Comparison of ENCODE assay signal across 13 cellular contexts in the genomic region with DNA sequence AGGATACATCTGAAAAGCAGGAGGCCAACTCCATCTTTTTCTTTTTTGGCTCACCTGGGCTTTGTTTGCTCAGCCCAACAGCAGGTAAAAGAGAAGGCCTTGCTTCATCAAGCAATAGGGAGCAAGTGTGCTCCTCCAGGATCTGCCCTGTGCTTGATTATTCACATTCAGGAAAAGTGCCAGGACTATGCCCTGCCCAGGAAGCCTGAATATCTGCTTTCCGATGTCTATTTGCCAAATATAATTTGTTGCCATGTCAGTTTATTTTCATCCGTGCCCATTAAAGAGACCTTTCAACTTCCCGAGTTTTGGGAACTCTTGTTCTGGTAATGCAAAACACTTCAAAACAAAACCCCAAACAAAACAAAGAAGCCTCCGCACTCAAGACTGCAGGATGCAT.
DNase-seq lines count a peak whose midpoint lies in the region; ATAC-seq and TF ChIP-seq lines count a peak whose summit lies in the region.
"Had no signal": no experiment of that assay in that cellular context is flagged by ENCODE, and none has a peak within 500 bp of the region (broad histone marks: within the 10 kb centered on the region; RNA-seq: fewer than 3 reads in every experiment).

No MANE protein-coding gene starts in this region.

- no peak overlapping the region for H3K4me3 Mint-ChIP-seq in activated T-cell treated with anti-CD3 and anti-CD28 coated beads, Interleukin-2, amount 50 U/mL, for 72 hours
- no peak overlapping the region for H3K4me3 Mint-ChIP-seq in activated T-cell treated with anti-CD3 and anti-CD28 coated beads, Interleukin-2, amount 50 U/mL, for 4 hours
- H3K4me3 Mint-ChIP-seq in immature natural killer cell: peak overlapping the region; percentile 26 to 66 (median 42)
- H3K4me3 Mint-ChIP-seq: activated B cell treated with CpG ODN at 0.5 μM for 24 hours had no signal

- DNase-seq in activated T-cell treated with anti-CD3 and anti-CD28 coated beads, Interleukin-2, amount 50 U/mL, for 72 hours: no peak
- DNase-seq in activated T-cell treated with anti-CD3 and anti-CD28 coated beads, Interleukin-2, amount 50 U/mL, for 4 hours: no peak
- peak; percentile 7 for DNase-seq in RWPE1 (ENCODE audit: low spot score)
- no peak for DNase-seq in immature natural killer cell
- DNase-seq in transverse colon: no peak
- no peak for DNase-seq in iPS-NIHi11 (ENCODE audit: low spot score)
- no peak for DNase-seq in stimulated activated CD4-positive, alpha-beta T cell treated with anti-CD3 and anti-CD28 coated beads, Interleukin-12 subunit alpha, Interleukin-12 subunit beta, amount 100 ng/mL, for 4 hours
- DNase-seq: activated B cell treated with CpG ODN at 0.5 μM for 24 hours, DMS53, NCI-H1694 treated with DMSO at 0.1 percent for 48 hours, occipital lobe, testis had no signal

- H3K27me3 ChIP-seq in transverse colon: no peaks in the 10 kb centered on the region
- H3K27me3 ChIP-seq: testis had no signal

- POLR2A ChIA-PET in RWPE1 (lab: Yijun Ruan, JAX; ENCODE audit: low non-redundant PET): no interaction called here

- H3K27ac ChIP-seq in RWPE1 (no peak overlapping the region), transverse colon (peak overlapping the region; percentile 5 to 41 (median 22))
- H3K27ac ChIP-seq: testis had no signal

- peaks cover 6 to 68% (median 32%) of the 10 kb centered on the region in 4 donors for H3K4me1 ChIP-seq in transverse colon

- no peak overlapping the region for H3K4me3 ChIP-seq in transverse colon
- H3K4me3 ChIP-seq: testis had no signal

- TF ChIP-seq CTCF in RWPE1 (conservative IDR thresholded peaks at IDR 0.05; ENCODE audit: low read depth): no peak
- TF ChIP-seq CTCF in transverse colon (IDR thresholded peaks at IDR 0.05): no peak

- peak overlapping the region; percentile 42 for H3K27ac Mint-ChIP-seq in activated T-cell treated with anti-CD3 and anti-CD28 coated beads, Interleukin-2, amount 50 U/mL, for 72 hours
- H3K27ac Mint-ChIP-seq in immature natural killer cell: peak overlapping the region; percentile 88 to 95 (median 90)
- H3K27ac Mint-ChIP-seq: activated B cell treated with CpG ODN at 0.5 μM for 24 hours had no signal

- H3K27me3 Mint-ChIP-seq in activated T-cell treated with anti-CD3 and anti-CD28 coated beads, Interleukin-2, amount 50 U/mL, for 72 hours (ENCODE audit: low read depth): no peaks in the 10 kb centered on the region
- no peaks in the 10 kb centered on the region for H3K27me3 Mint-ChIP-seq in activated T-cell treated with anti-CD3 and anti-CD28 coated beads, Interleukin-2, amount 50 U/mL, for 4 hours (ENCODE audit: low read depth)
- peaks cover 16 to 48% (median 29%) of the 10 kb centered on the region in 3 donors for H3K27me3 Mint-ChIP-seq in immature natural killer cell (ENCODE audit: low read depth in 3 of 3)

- intact Hi-C loops in transverse colon (cut with DNase I; ENCODE audit: low total_unique reads): no loop called here

- CTCF ChIA-PET in RWPE1 (lab: Yijun Ruan, JAX): no interaction called here

- TF ChIP-seq EP300 in transverse colon (IDR thresholded peaks at IDR 0.05; ENCODE audit: low read depth): no peak

- H3K36me3 Mint-ChIP-seq in activated T-cell treated with anti-CD3 and anti-CD28 coated beads, Interleukin-2, amount 50 U/mL, for 72 hours (ENCODE audit: insufficient read depth in 2 of 2): peaks cover 0 to 1% of the 10 kb centered on the region in 2 donors
- peaks cover 23% of the 10 kb centered on the region for H3K36me3 Mint-ChIP-seq in activated T-cell treated with anti-CD3 and anti-CD28 coated beads, Interleukin-2, amount 50 U/mL, for 4 hours (ENCODE audit: insufficient read depth)
- peaks cover 55 to 74% (median 66%) of the 10 kb centered on the region in 3 donors for H3K36me3 Mint-ChIP-seq in immature natural killer cell

- in situ Hi-C loops in transverse colon (cut with MboI; ENCODE audit: low pct_ligation_motif_present in 1 of 4, low pct_unique_long_range_greater_than_20kb in 1 of 4, low sequenced_read_pairs in 3 of 4): loop anchor here in 1 of 4 donors (10.0 kb wide), 1 partner anchor 161 kb away; no protein-coding TSS in a partner anchor

- no peaks in the 10 kb centered on the region for H3K36me3 ChIP-seq in transverse colon

- H3K9me3 ChIP-seq in transverse colon: no peaks in the 10 kb centered on the region
- H3K9me3 ChIP-seq: testis had no signal

- no peak for TF ChIP-seq POLR2A in transverse colon (IDR thresholded peaks at IDR 0.05)

- ATAC-seq in activated T-cell treated with anti-CD3 and anti-CD28 coated beads, Interleukin-2, amount 50 U/mL, for 72 hours (replicated peaks in 1 of 2): no peak
- ATAC-seq in activated T-cell treated with anti-CD3 and anti-CD28 coated beads, Interleukin-2, amount 50 U/mL, for 4 hours: no peak
- ATAC-seq in GM19455 (IDR thresholded peaks at IDR 0.05; ENCODE audit: unreplicated experiment): no peak

- 47% methylated on average over 3 to 4 of the region's 4 CpGs for WGBS in transverse colon (ENCODE audit: low coverage in 1 of 2), 2 donors

- no peaks in the 10 kb centered on the region for H3K9me3 Mint-ChIP-seq in activated T-cell treated with anti-CD3 and anti-CD28 coated beads, Interleukin-2, amount 50 U/mL, for 72 hours
- no peaks in the 10 kb centered on the region for H3K9me3 Mint-ChIP-seq in activated T-cell treated with anti-CD3 and anti-CD28 coated beads, Interleukin-2, amount 50 U/mL, for 4 hours
- no peaks in the 10 kb centered on the region for H3K9me3 Mint-ChIP-seq in immature natural killer cell
- H3K9me3 Mint-ChIP-seq: activated B cell treated with CpG ODN at 0.5 μM for 24 hours had no signal

- peaks cover 19% of the 10 kb centered on the region for H3K4me1 Mint-ChIP-seq in activated T-cell treated with anti-CD3 and anti-CD28 coated beads, Interleukin-2, amount 50 U/mL, for 72 hours (ENCODE audit: low read depth)
- peaks cover 24% of the 10 kb centered on the region for H3K4me1 Mint-ChIP-seq in activated T-cell treated with anti-CD3 and anti-CD28 coated beads, Interleukin-2, amount 50 U/mL, for 4 hours (ENCODE audit: low read depth)
- H3K4me1 Mint-ChIP-seq in immature natural killer cell: peaks cover 78 to 96% of the 10 kb centered on the region in 2 donors

Comparison
In these comparisons a context has a peak if more than half of its experiments do, and no peak if none do; other contexts are left out.
1. H3K4me3 Mint-ChIP-seq: peak in immature natural killer cell (5 of 5); none in activated T-cell treated with anti-CD3 and anti-CD28 coated beads, Interleukin-2, amount 50 U/mL, for 72 hours (0 of 2) and activated T-cell treated with anti-CD3 and anti-CD28 coated beads, Interleukin-2, amount 50 U/mL, for 4 hours (single experiment).